Comparison of ENCODE assay signal across 25 cellular contexts in genomic region chr20:11248691-11249178, GRCh38.
DNase-seq lines count a peak whose midpoint lies in the region; FAIRE-seq and TF ChIP-seq lines count a peak whose summit lies in the region.
"Had no signal": no experiment of that assay in that cellular context is flagged by ENCODE, and none has a peak within 500 bp of the region (broad histone marks: within the 10 kb centered on the region; RNA-seq: fewer than 3 reads in every experiment).

No MANE protein-coding gene starts in this region.

- TF ChIP-seq CTCF in astrocyte (IDR thresholded peaks at IDR 0.05; ENCODE audit: insufficient read depth, low read depth, low read length) (no peak), type B pancreatic cell (conservative IDR thresholded peaks at IDR 0.05) (no peak), GM10248 (IDR thresholded peaks at IDR 0.05; ENCODE audit: control extremely low read depth, extremely low read depth, low read depth, missing control alignments) (no peak)

- POLR2A ChIA-PET in GM10248 (lab: Yijun Ruan, JAX), result interaction anchor here (0.5 kb wide), 1 partner anchor 19 kb away, joined by 3 read pairs; no protein-coding TSS in a partner anchor

- H3K36me3 ChIP-seq in astrocyte (ENCODE audit: insufficient read depth, low read length) (no peaks in the 10 kb centered on the region), mesendoderm (ENCODE audit: control insufficient read depth, insufficient read depth, low read length) (no peaks in the 10 kb centered on the region)
- H3K36me3 ChIP-seq: BLaER1, esophagus squamous epithelium, SJSA1, suprapubic skin had no signal

- H3K27me3 ChIP-seq in astrocyte (ENCODE audit: insufficient read depth, low read length) (peaks cover 8% of the 10 kb centered on the region), mesendoderm (ENCODE audit: insufficient read depth, low read length, poor library complexity) (no peaks in the 10 kb centered on the region)
- H3K27me3 ChIP-seq: BLaER1, esophagus squamous epithelium, SJSA1, suprapubic skin had no signal

- WGBS in mesendoderm (ENCODE audit: extremely low coverage, insufficient coverage, low lambda C conversion rate), result no CpG with 5 or more reads among the region's 4 CpGs

- H3K27ac Mint-ChIP-seq in astrocyte (ENCODE audit: unreplicated experiment) (no peak overlapping the region), type B pancreatic cell (no peak overlapping the region)
- H3K27ac Mint-ChIP-seq: activated T-helper 2 cell treated with anti-CD3 and anti-CD28 coated beads, Interferon-gamma antibody, Interleukin-2, Interleukin-4, amounts not matched to agents 10 μg/mL and 5 μg/mL and 100 μg/mL, durations not matched to agents 14 hours and 24 hours and 36 hours; T-helper 2 cell treated with Interferon-gamma antibody and Interleukin-4, amounts not matched to agents 5 μg/mL and 100 μg/mL, for 36 hours had no signal

- no peaks in the 10 kb centered on the region for H4K20me1 ChIP-seq in astrocyte (ENCODE audit: insufficient read depth, low read length)
- H4K20me1 ChIP-seq: BLaER1 had no signal

- no peaks in the 10 kb centered on the region for H3K36me3 Mint-ChIP-seq in astrocyte (ENCODE audit: low read depth, unreplicated experiment)
- H3K36me3 Mint-ChIP-seq in type B pancreatic cell, result peaks cover 5% of the 10 kb centered on the region

- H3K4me3 Mint-ChIP-seq in astrocyte (ENCODE audit: unreplicated experiment), result no peak overlapping the region
- peak overlapping the region; percentile 54 for H3K4me3 Mint-ChIP-seq in type B pancreatic cell
- H3K4me3 Mint-ChIP-seq: T-helper 2 cell treated with Interferon-gamma antibody and Interleukin-4, amounts not matched to agents 5 μg/mL and 100 μg/mL, for 36 hours had no signal

- no peaks in the 10 kb centered on the region for H3K79me1 ChIP-seq in mesendoderm (ENCODE audit: low read length)

- CTCF ChIA-PET in GM10248 (lab: Yijun Ruan, JAX), result interaction anchor here (0.7 to 1.4 kb wide), 6 partner anchors 8 to 40 kb away, joined by 3 to 4 read pairs (median 3); no protein-coding TSS in a partner anchor

- H2BK120ac ChIP-seq in mesendoderm (ENCODE audit: low read depth, low read length), result no peak overlapping the region

- no peak overlapping the region for H3K27ac ChIP-seq in astrocyte (ENCODE audit: low read depth, low read length)
- no peak overlapping the region for H3K27ac ChIP-seq in mesendoderm (ENCODE audit: low read depth, low read length)
- H3K27ac ChIP-seq: BLaER1, esophagus squamous epithelium, SJSA1, skin epidermis, suprapubic skin had no signal

- peak; percentile 56 for DNase-seq in NCI-H146 (lab: John Stamatoyannopoulos, UW)
- no peak for DNase-seq in NCI-H146 treated with DMSO at 0.1 percent for 48 hours (lab: John Stamatoyannopoulos, UW; ENCODE audit: unreplicated experiment)
- no peak for DNase-seq in astrocyte (ENCODE audit: low read depth)
- DNase-seq in mesendoderm, result peak; percentile 97
- DNase-seq in type B pancreatic cell (ENCODE audit: extremely low spot score, unreplicated experiment), result no peak
- DNase-seq in GM03348 (ENCODE audit: low spot score), result no peak
- no peak for DNase-seq in GM10248 (ENCODE audit: extremely low spot score)
- DNase-seq in stimulated activated CD4-positive, alpha-beta T cell treated with anti-CD3 and anti-CD28 coated beads, Interleukin-2, amount 100 ng/mL, for 48 hours, result no peak
- DNase-seq: 8988T; activated CD4-positive, alpha-beta T cell treated with anti-CD3 and anti-CD28 coated beads for 1 hour; effector CD8-positive, alpha-beta T cell; esophagus squamous epithelium; GDM1; glutamatergic neuron; NCI-H187; NCI-H510A; PC-3; stimulated activated CD4-positive, alpha-beta T cell treated with anti-CD3 and anti-CD28 coated beads, Interleukin-4, amount 100 ng/mL, for 24 hours had no signal

- no peak overlapping the region for H3K4me3 ChIP-seq in astrocyte (ENCODE audit: insufficient read depth, low read depth, low read length)
- no peak overlapping the region for H3K4me3 ChIP-seq in mesendoderm (ENCODE audit: low read length)
- H3K4me3 ChIP-seq: BLaER1, SJSA1, skin epidermis, suprapubic skin had no signal

- H3K4me2 ChIP-seq in astrocyte (ENCODE audit: low read length) (peak overlapping the region; percentile 30), mesendoderm (ENCODE audit: low read length) (no peak overlapping the region)
- H3K4me2 ChIP-seq: BLaER1 had no signal

- no peak overlapping the region for H2AK5ac ChIP-seq in mesendoderm (ENCODE audit: low read length)

- no peak overlapping the region for H4K5ac ChIP-seq in mesendoderm (ENCODE audit: low read length)

- H3K9ac ChIP-seq in astrocyte (ENCODE audit: low read length) (no peak overlapping the region), mesendoderm (ENCODE audit: low read length) (no peak overlapping the region)
- H3K9ac ChIP-seq: BLaER1 had no signal

- H3K79me2 ChIP-seq in astrocyte (ENCODE audit: insufficient read depth, low read length) (no peaks in the 10 kb centered on the region), mesendoderm (ENCODE audit: control insufficient read depth, insufficient read depth, low read length) (no peaks in the 10 kb centered on the region)

- H3K56ac ChIP-seq in mesendoderm (ENCODE audit: low read length), result no peak overlapping the region

- H2BK15ac ChIP-seq in mesendoderm (replicated peaks; ENCODE audit: low read depth), result no peak overlapping the region

- no peak overlapping the region for H3K18ac ChIP-seq in mesendoderm (ENCODE audit: low read length)

- H3K27me3 Mint-ChIP-seq in astrocyte (ENCODE audit: low read depth, unreplicated experiment) (no peaks in the 10 kb centered on the region), type B pancreatic cell (peaks cover 31% of the 10 kb centered on the region)

- no peak overlapping the region for H4K8ac ChIP-seq in mesendoderm (ENCODE audit: low read depth, low read length)

- FAIRE-seq in astrocyte (lab: Jason Lieb, UNC), result no peak
- FAIRE-seq: HepG2 had no signal

- H3K9me3 Mint-ChIP-seq in astrocyte (ENCODE audit: unreplicated experiment) (no peaks in the 10 kb centered on the region), type B pancreatic cell (peaks cover 6% of the 10 kb centered on the region)

- H3K23ac ChIP-seq in mesendoderm (ENCODE audit: low read length), result no peak overlapping the region

- H3K4me1 Mint-ChIP-seq in astrocyte (ENCODE audit: low read depth, unreplicated experiment) (peaks cover 32% of the 10 kb centered on the region), type B pancreatic cell (ENCODE audit: unreplicated experiment) (peaks cover 34% of the 10 kb centered on the region)

- H3K4me1 ChIP-seq in astrocyte (ENCODE audit: insufficient read depth, low read length) (peaks cover 4% of the 10 kb centered on the region), mesendoderm (ENCODE audit: control insufficient read depth, low read depth, low read length) (peaks cover 16% of the 10 kb centered on the region)
- H3K4me1 ChIP-seq: esophagus squamous epithelium, SJSA1, suprapubic skin had no signal

- no peak overlapping the region for H2AFZ ChIP-seq in astrocyte (ENCODE audit: low read depth, low read length)

- no peak overlapping the region for H3K4ac ChIP-seq in mesendoderm (ENCODE audit: low read depth, low read length)

- no peak overlapping the region for H2BK5ac ChIP-seq in mesendoderm (ENCODE audit: low read length)

- H3K9me3 ChIP-seq in astrocyte (ENCODE audit: insufficient read depth, low read depth, low read length), result no peaks in the 10 kb centered on the region
- H3K9me3 ChIP-seq: BLaER1, esophagus squamous epithelium, SJSA1, suprapubic skin had no signal

Comparison
In these comparisons a context has a peak if more than half of its experiments do, and no peak if none do; other contexts are left out.
1. DNase-seq: peak in NCI-H146 (single experiment) and mesendoderm (single experiment); none in NCI-H146 treated with DMSO at 0.1 percent for 48 hours (single experiment), astrocyte (single experiment), type B pancreatic cell (single experiment), GM03348 (single experiment), GM10248 (single experiment) and stimulated activated CD4-positive, alpha-beta T cell treated with anti-CD3 and anti-CD28 coated beads, Interleukin-2, amount 100 ng/mL, for 48 hours (0 of 2).